8 cellular contexts compared by ENCODE assay signal in genomic region chr5:140239939-140240700, GRCh38.
A peak's percentile ranks its signal among the peaks of the same experiment; 100 is the strongest.
DNase-seq lines count a peak whose midpoint lies in the region; ATAC-seq and TF ChIP-seq lines count a peak whose summit lies in the region.

No MANE protein-coding gene starts in this region.

- H3K27ac Mint-ChIP-seq in osteocyte (ENCODE audit: unreplicated experiment) (no peak overlapping the region), type B pancreatic cell (peak overlapping the region; percentile 18)

- H3K4me3 Mint-ChIP-seq in osteocyte (ENCODE audit: unreplicated experiment) (no peak overlapping the region), type B pancreatic cell (no peak overlapping the region)

- H3K36me3 Mint-ChIP-seq in osteocyte (ENCODE audit: unreplicated experiment) = peaks cover 6% of the 10 kb centered on the region
- peaks cover 3% of the 10 kb centered on the region for H3K36me3 Mint-ChIP-seq in type B pancreatic cell

- H3K9me3 Mint-ChIP-seq in osteocyte (ENCODE audit: unreplicated experiment) = no peaks in the 10 kb centered on the region
- H3K9me3 Mint-ChIP-seq in type B pancreatic cell = no peaks in the 10 kb centered on the region

- H3K9me3 ChIP-seq in gastroesophageal sphincter = no peaks in the 10 kb centered on the region

- no peak overlapping the region for H3K4me3 ChIP-seq in gastroesophageal sphincter

- TF ChIP-seq POLR2A in gastroesophageal sphincter (IDR thresholded peaks at IDR 0.05) = no peak

- H3K4me1 Mint-ChIP-seq in osteocyte (ENCODE audit: unreplicated experiment) = peaks cover 26% of the 10 kb centered on the region
- H3K4me1 Mint-ChIP-seq in type B pancreatic cell (ENCODE audit: unreplicated experiment) = peaks cover 24% of the 10 kb centered on the region

- TF ChIP-seq CTCF in gastroesophageal sphincter (IDR thresholded peaks at IDR 0.05) = peak in 3 of 4 experiments; percentile 60 to 77 (median 67)
- peak; percentile 76 for TF ChIP-seq CTCF in osteocyte (IDR thresholded peaks at IDR 0.05)
- peak; percentile 80 for TF ChIP-seq CTCF in type B pancreatic cell (conservative IDR thresholded peaks at IDR 0.05)

- 5 to 38% methylated on average over 3 to 4 of the region's 11 CpGs for WGBS in gastroesophageal sphincter (ENCODE audit: low coverage in 1 of 2), 2 donors

- peaks cover 4 to 64% (median 37%) of the 10 kb centered on the region in 3 donors for H3K4me1 ChIP-seq in gastroesophageal sphincter

- no peaks in the 10 kb centered on the region for H3K27me3 ChIP-seq in gastroesophageal sphincter

- peak; percentile 80 for DNase-seq in ELR (ENCODE audit: low read depth)
- peak; percentile 44 for DNase-seq in RPMI7951 (ENCODE audit: low read depth)
- peak; percentile 26 for DNase-seq in activated effector memory CD4-positive, alpha-beta T cell treated with Interleukin-2 at 50 U/mL for 16 hours
- DNase-seq in osteocyte (ENCODE audit: extremely low spot score, unreplicated experiment) = peak; percentile 88
- DNase-seq in type B pancreatic cell (ENCODE audit: extremely low spot score, unreplicated experiment) = no peak

- ATAC-seq in HG02678 (IDR thresholded peaks at IDR 0.05; ENCODE audit: unreplicated experiment) (peak; percentile 58), gastroesophageal sphincter (no peak), GM21515 (IDR thresholded peaks at IDR 0.05; ENCODE audit: unreplicated experiment) (no peak)

- TF ChIP-seq EP300 in gastroesophageal sphincter (IDR thresholded peaks at IDR 0.05) = no peak

- peaks cover 0 to 11% of the 10 kb centered on the region in 2 donors for H3K36me3 ChIP-seq in gastroesophageal sphincter

- H3K27me3 Mint-ChIP-seq in osteocyte (ENCODE audit: unreplicated experiment) (no peaks in the 10 kb centered on the region), type B pancreatic cell (no peaks in the 10 kb centered on the region)

- H3K27ac ChIP-seq in gastroesophageal sphincter = peak overlapping the region in 3 of 4 donors; percentile 76 to 82 (median 77)
